22 cellular contexts compared by ENCODE assay signal in genomic region chr15:61828860-61829513, GRCh38.
DNase-seq lines count a peak whose midpoint lies in the region; ATAC-seq, FAIRE-seq and TF ChIP-seq lines count a peak whose summit lies in the region.
"Had no signal": no experiment of that assay in that cellular context is flagged by ENCODE, and none has a peak within 500 bp of the region (broad histone marks: within the 10 kb centered on the region; RNA-seq: fewer than 3 reads in every experiment).

No MANE protein-coding gene starts in this region.

- FAIRE-seq in urothelium cell line (lab: Jason Lieb, UNC), result peak; percentile 30
- FAIRE-seq: A204.1, D721Med, G401.6, GM12891, H54 had no signal

- no peaks in the 10 kb centered on the region for H3K27me3 ChIP-seq in BLaER1
- H3K27me3 ChIP-seq in MG63, result no peaks in the 10 kb centered on the region
- no peaks in the 10 kb centered on the region for H3K27me3 ChIP-seq in esophagus muscularis mucosa
- H3K27me3 ChIP-seq in naive thymus-derived CD4-positive, alpha-beta T cell (ENCODE audit: control insufficient read depth in 2 of 2, insufficient read depth in 2 of 2, low read length in 2 of 2), result no peaks in the 10 kb centered on the region
- H3K27me3 ChIP-seq in lower lobe of right lung (ENCODE audit: low read depth), result no peaks in the 10 kb centered on the region

- CTCF ChIA-PET in naive thymus-derived CD4-positive, alpha-beta T cell (lab: Charles Lee), result interaction anchor here (1.2 kb wide), 1 partner anchor 12 kb away, joined by 3 read pairs; no protein-coding TSS in a partner anchor

- H3K4me2 ChIP-seq in BLaER1, result peak overlapping the region; percentile 90; the same call in 1 of the 2 replicates

- peak; percentile 30 for DNase-seq in MG63
- DNase-seq in esophagus muscularis mucosa (ENCODE audit: extremely low spot score), result peak; percentile 86
- no peak for DNase-seq in urothelium cell line (ENCODE audit: low spot score)
- no peak for DNase-seq in T-helper 1 cell
- no peak for DNase-seq in naive thymus-derived CD4-positive, alpha-beta T cell
- no peak for DNase-seq in lower lobe of right lung
- DNase-seq: CD8-positive, alpha-beta T cell; COR-L47; DMS153; DMS79 treated with DMSO at 0.1 percent for 48 hours; EL; GM23248 had no signal

- H3K27ac ChIP-seq in BLaER1 (no peak overlapping the region), esophagus muscularis mucosa (replicated peaks in 1 of 4) (no peak overlapping the region), lower lobe of right lung (no peak overlapping the region)
- H3K27ac ChIP-seq in naive thymus-derived CD4-positive, alpha-beta T cell (ENCODE audit: low read depth, low read length), result no peak overlapping the region
- H3K27ac ChIP-seq: GM23248, HL-60 had no signal

- POLR2A ChIA-PET in naive thymus-derived CD4-positive, alpha-beta T cell (lab: Charles Lee), result no interaction called here

- TF ChIP-seq EP300 in esophagus muscularis mucosa (IDR thresholded peaks at IDR 0.05), result no peak

- no peak for TF ChIP-seq POLR2A in esophagus muscularis mucosa (IDR thresholded peaks at IDR 0.05; ENCODE audit: low read depth)

- WGBS in esophagus muscularis mucosa, result 78% methylated on average over 6 of the region's 6 CpGs

- H3K4me3 ChIP-seq in BLaER1 (no peak overlapping the region), MG63 (no peak overlapping the region), esophagus muscularis mucosa (no peak overlapping the region), lower lobe of right lung (no peak overlapping the region)
- no peak overlapping the region for H3K4me3 ChIP-seq in naive thymus-derived CD4-positive, alpha-beta T cell (ENCODE audit: low read length)
- H3K4me3 ChIP-seq: GM23248 had no signal

- peaks cover 0 to under 1% (median 0%) of the 10 kb centered on the region in 5 donors for H3K36me3 Mint-ChIP-seq in naive thymus-derived CD4-positive, alpha-beta T cell
- H3K36me3 Mint-ChIP-seq: CD14-positive monocyte; CD8-positive, alpha-beta T cell had no signal

- peaks cover 13 to 19% (median 16%) of the 10 kb centered on the region in 5 donors for H3K27me3 Mint-ChIP-seq in naive thymus-derived CD4-positive, alpha-beta T cell

- no peak for ATAC-seq in naive thymus-derived CD4-positive, alpha-beta T cell
- no peak for ATAC-seq in lower lobe of right lung
- ATAC-seq: CD8-positive, alpha-beta T cell; HCT116 had no signal

- H3K9me3 ChIP-seq in BLaER1 (no peaks in the 10 kb centered on the region), MG63 (no peaks in the 10 kb centered on the region), esophagus muscularis mucosa (no peaks in the 10 kb centered on the region), lower lobe of right lung (no peaks in the 10 kb centered on the region)
- no peaks in the 10 kb centered on the region for H3K9me3 ChIP-seq in naive thymus-derived CD4-positive, alpha-beta T cell (ENCODE audit: control insufficient read depth in 2 of 3, low read length in 3 of 3)

- H3K4me1 Mint-ChIP-seq in naive thymus-derived CD4-positive, alpha-beta T cell, result peaks cover 0 to 3% (median 2%) of the 10 kb centered on the region in 7 donors

- no peak overlapping the region for H3K4me3 Mint-ChIP-seq in naive thymus-derived CD4-positive, alpha-beta T cell
- H3K4me3 Mint-ChIP-seq: B cell; CD14-positive monocyte; CD8-positive, alpha-beta T cell had no signal

- no peaks in the 10 kb centered on the region for H4K20me1 ChIP-seq in BLaER1

- H3K36me3 ChIP-seq in BLaER1, result no peaks in the 10 kb centered on the region
- no peaks in the 10 kb centered on the region for H3K36me3 ChIP-seq in MG63
- H3K36me3 ChIP-seq in esophagus muscularis mucosa, result no peaks in the 10 kb centered on the region
- no peaks in the 10 kb centered on the region for H3K36me3 ChIP-seq in naive thymus-derived CD4-positive, alpha-beta T cell (ENCODE audit: control insufficient read depth in 2 of 3, insufficient read depth in 3 of 3, low read length in 3 of 3)
- H3K36me3 ChIP-seq in lower lobe of right lung, result no peaks in the 10 kb centered on the region

- H3K9ac ChIP-seq in BLaER1, result no peak overlapping the region
- H3K9ac ChIP-seq: GM23248 had no signal

- TF ChIP-seq CTCF in esophagus muscularis mucosa (IDR thresholded peaks at IDR 0.05) (no peak), lower lobe of right lung (IDR thresholded peaks at IDR 0.05) (no peak)

- H3K9me3 Mint-ChIP-seq in naive thymus-derived CD4-positive, alpha-beta T cell, result no peaks in the 10 kb centered on the region
- H3K9me3 Mint-ChIP-seq: CD8-positive, alpha-beta T cell had no signal

- H3K27ac Mint-ChIP-seq in naive thymus-derived CD4-positive, alpha-beta T cell, result no peak overlapping the region
- H3K27ac Mint-ChIP-seq: B cell; CD14-positive monocyte; CD8-positive, alpha-beta T cell had no signal

- peaks cover 37% of the 10 kb centered on the region for H3K4me1 ChIP-seq in BLaER1
- H3K4me1 ChIP-seq in esophagus muscularis mucosa, result peaks cover 0 to 3% (median 1%) of the 10 kb centered on the region in 4 donors
- H3K4me1 ChIP-seq in naive thymus-derived CD4-positive, alpha-beta T cell (ENCODE audit: control insufficient read depth in 2 of 2, insufficient read depth in 2 of 2, low read length in 2 of 2), result no peaks in the 10 kb centered on the region
- no peaks in the 10 kb centered on the region for H3K4me1 ChIP-seq in lower lobe of right lung

- intact Hi-C loops in esophagus muscularis mucosa (cut with DNase I), result no loop called here
- intact Hi-C loops in naive thymus-derived CD4-positive, alpha-beta T cell (cut with micrococcal nuclease), result no loop called here
- intact Hi-C loops in lower lobe of right lung (cut with DNase I), result no loop called here

Comparison
In these comparisons a context has a peak if more than half of its experiments do, and no peak if none do; other contexts are left out.
1. DNase-seq: peak in MG63 (single experiment) and esophagus muscularis mucosa (single experiment); none in urothelium cell line (single experiment), T-helper 1 cell (0 of 5), naive thymus-derived CD4-positive, alpha-beta T cell (0 of 9) and lower lobe of right lung (single experiment).